ENCODE assay signal across 9 cellular contexts in genomic region chr5:133316346-133317343, GRCh38.
DNase-seq lines count a peak whose midpoint lies in the region; ATAC-seq and TF ChIP-seq lines count a peak whose summit lies in the region.
"Had no signal": no experiment of that assay in that cellular context is flagged by ENCODE, and none has a peak within 500 bp of the region (broad histone marks: within the 10 kb centered on the region; RNA-seq: fewer than 3 reads in every experiment).

No MANE protein-coding gene starts in this region.

- no peaks in the 10 kb centered on the region for H3K36me3 ChIP-seq in Karpas-422 (ENCODE audit: insufficient read depth, low read length)
- H3K36me3 ChIP-seq in osteoblast (ENCODE audit: insufficient read depth, low read length), result no peaks in the 10 kb centered on the region
- no peaks in the 10 kb centered on the region for H3K36me3 ChIP-seq in mesenchymal stem cell (ENCODE audit: control insufficient read depth in 1 of 2, insufficient read depth in 2 of 2, low read depth in 1 of 2, low read length in 2 of 2)

- no peak overlapping the region for H3K4me3 ChIP-seq in Karpas-422 (ENCODE audit: low read length)
- no peak overlapping the region for H3K4me3 ChIP-seq in osteoblast (ENCODE audit: insufficient read depth, low read length)
- no peak overlapping the region for H3K4me3 ChIP-seq in mesenchymal stem cell (ENCODE audit: insufficient read depth in 1 of 2, low read depth in 1 of 2, low read length in 2 of 2)

- H3K4ac ChIP-seq in mesenchymal stem cell (ENCODE audit: low read depth in 1 of 2, low read length in 2 of 2), result no peak overlapping the region

- H3K9ac ChIP-seq in Karpas-422 (ENCODE audit: low read length) (no peak overlapping the region), mesenchymal stem cell (ENCODE audit: low read length) (no peak overlapping the region)

- H3K4me2 ChIP-seq in Karpas-422 (ENCODE audit: low read depth, low read length, poor library complexity, severe bottlenecking) (no peak overlapping the region), osteoblast (ENCODE audit: insufficient read depth, low read length) (no peak overlapping the region), mesenchymal stem cell (ENCODE audit: low read length, poor library complexity, severe bottlenecking) (no peak overlapping the region)

- H4K91ac ChIP-seq in mesenchymal stem cell (ENCODE audit: low read length), result no peak overlapping the region

- H3K14ac ChIP-seq in mesenchymal stem cell (ENCODE audit: low read length in 2 of 2), result no peak overlapping the region

- peaks cover 28% of the 10 kb centered on the region for H3K27me3 Mint-ChIP-seq in chondrocyte (ENCODE audit: low read depth)

- H2BK12ac ChIP-seq in mesenchymal stem cell (ENCODE audit: low read length in 2 of 2), result no peak overlapping the region

- no peak overlapping the region for H2BK15ac ChIP-seq in mesenchymal stem cell (ENCODE audit: low read depth, poor library complexity, severe bottlenecking)

- no peak overlapping the region for H4K8ac ChIP-seq in mesenchymal stem cell (ENCODE audit: low read length)

- H2AFZ ChIP-seq in Karpas-422 (ENCODE audit: low read length) (no peak overlapping the region), osteoblast (ENCODE audit: low read length) (no peak overlapping the region), mesenchymal stem cell (ENCODE audit: low read depth, low read length) (no peak overlapping the region)

- H3K79me1 ChIP-seq in mesenchymal stem cell (replicated peaks; ENCODE audit: low read length, poor library complexity, severe bottlenecking), result no peaks in the 10 kb centered on the region

- no peak overlapping the region for H3K18ac ChIP-seq in mesenchymal stem cell (ENCODE audit: low read depth in 1 of 2, low read length in 2 of 2)

- 75% methylated on average over 22 of the region's 22 CpGs for WGBS in mesenchymal stem cell

- no peaks in the 10 kb centered on the region for H3K36me3 Mint-ChIP-seq in chondrocyte (ENCODE audit: low read depth)

- no peak overlapping the region for H3K27ac ChIP-seq in Karpas-422 (ENCODE audit: low read length)
- H3K27ac ChIP-seq in osteoblast (ENCODE audit: low read depth, low read length), result no peak overlapping the region
- H3K27ac ChIP-seq in mesenchymal stem cell (ENCODE audit: low read length, poor library complexity, severe bottlenecking), result no peak overlapping the region

- no peaks in the 10 kb centered on the region for H3K9me2 ChIP-seq in Karpas-422 (replicated peaks; ENCODE audit: insufficient read depth, low read length)

- no peaks in the 10 kb centered on the region for H3K4me1 Mint-ChIP-seq in chondrocyte (ENCODE audit: low read depth)

- H3K27me3 ChIP-seq in Karpas-422 (ENCODE audit: low read length), result no peaks in the 10 kb centered on the region
- H3K27me3 ChIP-seq in osteoblast (ENCODE audit: insufficient read depth, low read length), result no peaks in the 10 kb centered on the region
- H3K27me3 ChIP-seq in mesenchymal stem cell (ENCODE audit: control insufficient read depth in 1 of 2, insufficient read depth in 1 of 2, low read length in 2 of 2), result peaks cover 18 to 73% of the 10 kb centered on the region in 2 experiments

- H3K4me3 Mint-ChIP-seq in chondrocyte (ENCODE audit: unreplicated experiment), result no peak overlapping the region

- H2BK5ac ChIP-seq in mesenchymal stem cell (ENCODE audit: low read depth, low read length, poor library complexity, severe bottlenecking), result no peak overlapping the region

- peak; percentile 13 for TF ChIP-seq CTCF in GM10266 (IDR thresholded peaks at IDR 0.05; ENCODE audit: control insufficient read depth, insufficient read depth, low read depth, missing control alignments)
- peak; percentile 39 for TF ChIP-seq CTCF in chondrocyte (IDR thresholded peaks at IDR 0.05)
- TF ChIP-seq CTCF in osteoblast (IDR thresholded peaks at IDR 0.05; ENCODE audit: extremely low read depth, low read depth, low read length), result peak; percentile 17

- ATAC-seq in GM18498 (IDR thresholded peaks at IDR 0.05; ENCODE audit: unreplicated experiment), result no peak
- no peak for ATAC-seq in HG02759 (IDR thresholded peaks at IDR 0.05; ENCODE audit: unreplicated experiment)

- H3K9me3 ChIP-seq in Karpas-422 (ENCODE audit: low read length) (no peaks in the 10 kb centered on the region), osteoblast (ENCODE audit: low read depth, low read length) (no peaks in the 10 kb centered on the region), mesenchymal stem cell (ENCODE audit: control insufficient read depth, low read length) (no peaks in the 10 kb centered on the region)

- H3K79me2 ChIP-seq in Karpas-422 (ENCODE audit: low read length) (no peaks in the 10 kb centered on the region), osteoblast (ENCODE audit: insufficient read depth, low read length) (no peaks in the 10 kb centered on the region)

- H2AK5ac ChIP-seq in mesenchymal stem cell (ENCODE audit: low read length, severe bottlenecking), result no peak overlapping the region

- H2BK120ac ChIP-seq in mesenchymal stem cell (ENCODE audit: low read depth, low read length), result no peak overlapping the region

- H3K4me1 ChIP-seq in Karpas-422 (ENCODE audit: low read length) (no peaks in the 10 kb centered on the region), osteoblast (ENCODE audit: insufficient read depth, low read length) (no peaks in the 10 kb centered on the region), mesenchymal stem cell (ENCODE audit: control insufficient read depth, insufficient read depth, low read depth, low read length) (no peaks in the 10 kb centered on the region)

- H4K20me1 ChIP-seq in Karpas-422 (ENCODE audit: insufficient read depth, low read depth, low read length), result no peaks in the 10 kb centered on the region
- H4K20me1 ChIP-seq in osteoblast (ENCODE audit: insufficient read depth, low read length), result no peaks in the 10 kb centered on the region

- no peak overlapping the region for H3K27ac Mint-ChIP-seq in chondrocyte (ENCODE audit: unreplicated experiment)

- DNase-seq in GM10266 (ENCODE audit: extremely low spot score) (no peak), Karpas-422 (peak; percentile 71), chondrocyte (ENCODE audit: low spot score) (no peak), osteoblast (ENCODE audit: insufficient read length, low spot score, missing footprints) (no peak), mesenchymal stem cell (no peak)
- DNase-seq: midbrain, NCI-H1436 treated with DMSO at 0.1 percent for 48 hours had no signal

- no peak overlapping the region for H3K23ac ChIP-seq in mesenchymal stem cell (ENCODE audit: low read length in 2 of 2)

- H3K9me3 Mint-ChIP-seq in chondrocyte (ENCODE audit: low read depth), result no peaks in the 10 kb centered on the region
